Comparison of ENCODE assay signal across 8 cellular contexts in genomic region chr17:31494259-31495048, GRCh38.
A peak's percentile ranks its signal among the peaks of the same experiment; 100 is the strongest.
DNase-seq lines count a peak whose midpoint lies in the region; ATAC-seq and TF ChIP-seq lines count a peak whose summit lies in the region.

No MANE protein-coding gene starts in this region.

- H3K4me1 ChIP-seq in HCT116 (ENCODE audit: control insufficient read depth in 1 of 2, insufficient read depth in 2 of 2, low read length in 2 of 2) (peaks cover 25 to 58% of the 10 kb centered on the region in 2 experiments), OCI-LY7 (ENCODE audit: insufficient read depth, low read length, poor library complexity, severe bottlenecking) (peaks cover 64% of the 10 kb centered on the region)

- peaks cover 14% of the 10 kb centered on the region for H3K36me3 Mint-ChIP-seq in activated naive CD4-positive, alpha-beta T cell treated with anti-CD3 and anti-CD28 coated beads, Interleukin-2, amount 10 ng/mL, durations not matched to agents 7 days and 5 days
- H3K36me3 Mint-ChIP-seq in progenitor cell of endocrine pancreas (ENCODE audit: insufficient read depth): no peaks in the 10 kb centered on the region

- BruUV-seq in HCT116 (replicated peaks; lab: Mats Ljungman, UMichigan) (no TSS peak), OCI-LY7 (replicated peaks; lab: Mats Ljungman, UMichigan) (no TSS peak)

- no peaks in the 10 kb centered on the region for H3K27me3 Mint-ChIP-seq in activated naive CD4-positive, alpha-beta T cell treated with anti-CD3 and anti-CD28 coated beads, Interleukin-2, amount 10 ng/mL, durations not matched to agents 7 days and 5 days
- no peaks in the 10 kb centered on the region for H3K27me3 Mint-ChIP-seq in progenitor cell of endocrine pancreas

- H3K9me2 ChIP-seq in HCT116 (ENCODE audit: insufficient read depth) (no peaks in the 10 kb centered on the region), OCI-LY7 (ENCODE audit: insufficient read depth, low read length) (no peaks in the 10 kb centered on the region)

- no peaks in the 10 kb centered on the region for H3K27me3 ChIP-seq in HCT116 (ENCODE audit: insufficient read depth, low read length)

- H3K4me2 ChIP-seq in HCT116 (ENCODE audit: low read length) (peak overlapping the region; percentile 32), OCI-LY7 (ENCODE audit: low read length) (peak overlapping the region; percentile 58)

- H3K4me3 ChIP-seq in GM12865 (ENCODE audit: low read depth, low read length): no peak overlapping the region
- no peak overlapping the region for H3K4me3 ChIP-seq in HCT116 (replicated peaks in 1 of 2; ENCODE audit: low read depth in 1 of 2, low read length in 2 of 2)
- H3K4me3 ChIP-seq in OCI-LY7 (ENCODE audit: low read depth, low read length, poor library complexity, severe bottlenecking): no peak overlapping the region

- peak overlapping the region; percentile 100 for H3K27ac Mint-ChIP-seq in activated naive CD4-positive, alpha-beta T cell treated with anti-CD3 and anti-CD28 coated beads, Interleukin-2, amount 10 ng/mL, durations not matched to agents 7 days and 5 days
- peak overlapping the region; percentile 43 for H3K27ac Mint-ChIP-seq in progenitor cell of endocrine pancreas

- DNase-seq in GM12865 (ENCODE audit: low read depth) (peak; percentile 87), HCT116 (ENCODE audit: low read depth, low spot score) (no peak), OCI-LY7 (ENCODE audit: low spot score) (peak; percentile 46), progenitor cell of endocrine pancreas (ENCODE audit: low spot score, unreplicated experiment) (no peak), cortex of kidney (lab: John Stamatoyannopoulos, UW) (no peak), NCI-H1092 (lab: John Stamatoyannopoulos, UW) (no peak)
- peak; percentile 77 for DNase-seq in activated naive CD4-positive, alpha-beta T cell treated with anti-CD3 and anti-CD28 coated beads, Interleukin-2, amount 10 ng/mL, durations not matched to agents 7 days and 5 days

- H4K20me1 ChIP-seq in HCT116 (ENCODE audit: insufficient read depth) (no peaks in the 10 kb centered on the region), OCI-LY7 (ENCODE audit: insufficient read depth, low read length) (peaks cover under 1% of the 10 kb centered on the region; the same call in 1 of the 2 replicates)

- no peak overlapping the region for H2AFZ ChIP-seq in HCT116 (ENCODE audit: low read depth, low read length, poor library complexity, severe bottlenecking)
- no peak overlapping the region for H2AFZ ChIP-seq in OCI-LY7 (ENCODE audit: low read length)

- POLR2A ChIA-PET in HCT116 (lab: Charles Lee): no interaction called here
- POLR2A ChIA-PET in OCI-LY7 (lab: Charles Lee): interaction anchor here (0.6 to 1.3 kb wide), 3 partner anchors 14 to 503 kb away, joined by 3 to 4 read pairs (median 4); no protein-coding TSS in a partner anchor

- intact Hi-C loops in HCT116 (cut with micrococcal nuclease) (no loop called here), OCI-LY7 (cut with micrococcal nuclease; ENCODE audit: unreplicated experiment) (no loop called here)

- H3K4me3 Mint-ChIP-seq in activated naive CD4-positive, alpha-beta T cell treated with anti-CD3 and anti-CD28 coated beads, Interleukin-2, amount 10 ng/mL, durations not matched to agents 7 days and 5 days: peak overlapping the region; percentile 58
- H3K4me3 Mint-ChIP-seq in progenitor cell of endocrine pancreas (ENCODE audit: low read depth): no peak overlapping the region

- H3K9ac ChIP-seq in HCT116 (ENCODE audit: low read length): no peak overlapping the region

- CTCF ChIA-PET in HCT116 (lab: Charles Lee) (no interaction called here), OCI-LY7 (lab: Charles Lee; ENCODE audit: unreplicated experiment) (interaction anchor here (0.7 to 1.5 kb wide), 2 partner anchors 15 to 41 kb away, joined by 3 to 11 read pairs; no protein-coding TSS in a partner anchor)
- CTCF ChIA-PET in activated naive CD4-positive, alpha-beta T cell treated with anti-CD3 and anti-CD28 coated beads, Interleukin-2, amount 10 ng/mL, durations not matched to agents 7 days and 5 days (lab: Charles Lee): interaction anchor here (0.9 to 5.5 kb wide), 3 partner anchors 11 to 30 kb away, joined by 3 to 30 read pairs (median 5); no protein-coding TSS in a partner anchor

- H3K79me2 ChIP-seq in HCT116 (ENCODE audit: insufficient read depth, low read length) (no peaks in the 10 kb centered on the region; the same call in 1 of the 2 replicates), OCI-LY7 (ENCODE audit: insufficient read depth, low read depth, low read length) (no peaks in the 10 kb centered on the region)

- H3K9me3 Mint-ChIP-seq in activated naive CD4-positive, alpha-beta T cell treated with anti-CD3 and anti-CD28 coated beads, Interleukin-2, amount 10 ng/mL, durations not matched to agents 7 days and 5 days: no peaks in the 10 kb centered on the region
- H3K9me3 Mint-ChIP-seq in progenitor cell of endocrine pancreas (ENCODE audit: low read depth): no peaks in the 10 kb centered on the region

- no peaks in the 10 kb centered on the region for H3K36me3 ChIP-seq in HCT116 (ENCODE audit: control insufficient read depth in 1 of 2, insufficient read depth in 2 of 2, low read length in 2 of 2)
- H3K36me3 ChIP-seq in OCI-LY7 (ENCODE audit: insufficient read depth, low read length): no peaks in the 10 kb centered on the region

- RAD21 ChIA-PET in HCT116 (lab: Charles Lee; ENCODE audit: low non-redundant PET in 1 of 2, low total read pairs in 2 of 2, uncharacterized antibody in 2 of 2, unreplicated experiment in 2 of 2): no interaction called here

- H3K27ac ChIP-seq in HCT116 (ENCODE audit: low read depth, low read length) (no peak overlapping the region), OCI-LY7 (ENCODE audit: low read depth, low read length, poor library complexity, severe bottlenecking) (peak overlapping the region; percentile 7)

- TF ChIP-seq CTCF in GM12865 (IDR thresholded peaks at IDR 0.05; ENCODE audit: insufficient read depth, low read depth, low read length, missing control alignments) (no peak), HCT116 (IDR thresholded peaks at IDR 0.05 in 2 of 3, conservative IDR thresholded peaks at IDR 0.05 in 1 of 3; ENCODE audit: borderline replicate concordance in 1 of 3, insufficient read depth in 1 of 3, low read depth in 2 of 3, low read length in 2 of 3) (no peak), OCI-LY7 (conservative IDR thresholded peaks at IDR 0.05; ENCODE audit: low read length) (no peak), progenitor cell of endocrine pancreas (IDR thresholded peaks at IDR 0.05; ENCODE audit: unreplicated experiment) (no peak)

- no peak for TF ChIP-seq POLR2A in HCT116 (IDR thresholded peaks at IDR 0.05; ENCODE audit: borderline replicate concordance, extremely low read depth, insufficient read depth, insufficient read length)

- ATAC-seq in HCT116 (no peak), HG03095 (IDR thresholded peaks at IDR 0.05; ENCODE audit: unreplicated experiment) (no peak)

- H3K4me1 Mint-ChIP-seq in activated naive CD4-positive, alpha-beta T cell treated with anti-CD3 and anti-CD28 coated beads, Interleukin-2, amount 10 ng/mL, durations not matched to agents 7 days and 5 days: peaks cover 79% of the 10 kb centered on the region
- H3K4me1 Mint-ChIP-seq in progenitor cell of endocrine pancreas (ENCODE audit: low read depth): peaks cover 67% of the 10 kb centered on the region

- no peaks in the 10 kb centered on the region for H3K9me3 ChIP-seq in HCT116 (ENCODE audit: control insufficient read depth in 1 of 2, insufficient read depth in 1 of 2, low read depth in 1 of 2, low read length in 2 of 2)
- no peaks in the 10 kb centered on the region for H3K9me3 ChIP-seq in OCI-LY7 (ENCODE audit: low read length)

- no peak for TF ChIP-seq RAD21 in HCT116 (IDR thresholded peaks at IDR 0.05; ENCODE audit: low read depth)

TF ChIP-seq in HCT116, 20 proteins besides CTCF, POLR2A, EP300 and RAD21 (continues in another document):
- no peak for TF ChIP-seq JUND (IDR thresholded peaks at IDR 0.05)
- no peak for TF ChIP-seq ZNF274 (IDR thresholded peaks at IDR 0.05; ENCODE audit: low read depth, low read length)
- no peak for TF ChIP-seq POLR2AphosphoS5 (IDR thresholded peaks at IDR 0.05; ENCODE audit: low read depth, low read length)
- TF ChIP-seq, protein P1, sequence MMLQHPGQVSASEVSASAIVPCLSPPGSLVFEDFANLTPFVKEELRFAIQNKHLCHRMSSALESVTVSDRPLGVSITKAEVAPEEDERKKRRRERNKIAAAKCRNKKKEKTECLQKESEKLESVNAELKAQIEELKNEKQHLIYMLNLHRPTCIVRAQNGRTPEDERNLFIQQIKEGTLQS (IDR thresholded peaks at IDR 0.05): no peak
- no peak for TF ChIP-seq EZH2phosphoT487 (IDR thresholded peaks at IDR 0.05; ENCODE audit: borderline replicate concordance)
- no peak for TF ChIP-seq FOSL1 (IDR thresholded peaks at IDR 0.05; ENCODE audit: low read depth)
- TF ChIP-seq SP1 (IDR thresholded peaks at IDR 0.05; ENCODE audit: low read depth): no peak
- TF ChIP-seq CEBPB (IDR thresholded peaks at IDR 0.05; ENCODE audit: low read depth): no peak
- no peak for TF ChIP-seq ELF1 (IDR thresholded peaks at IDR 0.05; ENCODE audit: borderline replicate concordance, low read depth)
- TF ChIP-seq REST (IDR thresholded peaks at IDR 0.05; ENCODE audit: low read depth): no peak
- no peak for TF ChIP-seq TCF7L2 (IDR thresholded peaks at IDR 0.05; ENCODE audit: borderline replicate concordance, extremely low read depth, insufficient read depth, insufficient read length)

Comparison
In these comparisons a context has a peak if more than half of its experiments do, and no peak if none do; other contexts are left out.
1. DNase-seq: peak in GM12865 (single experiment), OCI-LY7 (single experiment) and activated naive CD4-positive, alpha-beta T cell treated with anti-CD3 and anti-CD28 coated beads, Interleukin-2, amount 10 ng/mL, durations not matched to agents 7 days and 5 days (single experiment); none in HCT116 (single experiment), progenitor cell of endocrine pancreas (single experiment), cortex of kidney (single experiment) and NCI-H1092 (single experiment).